ENCODE assay signal across 13 cellular contexts in the genomic region with DNA sequence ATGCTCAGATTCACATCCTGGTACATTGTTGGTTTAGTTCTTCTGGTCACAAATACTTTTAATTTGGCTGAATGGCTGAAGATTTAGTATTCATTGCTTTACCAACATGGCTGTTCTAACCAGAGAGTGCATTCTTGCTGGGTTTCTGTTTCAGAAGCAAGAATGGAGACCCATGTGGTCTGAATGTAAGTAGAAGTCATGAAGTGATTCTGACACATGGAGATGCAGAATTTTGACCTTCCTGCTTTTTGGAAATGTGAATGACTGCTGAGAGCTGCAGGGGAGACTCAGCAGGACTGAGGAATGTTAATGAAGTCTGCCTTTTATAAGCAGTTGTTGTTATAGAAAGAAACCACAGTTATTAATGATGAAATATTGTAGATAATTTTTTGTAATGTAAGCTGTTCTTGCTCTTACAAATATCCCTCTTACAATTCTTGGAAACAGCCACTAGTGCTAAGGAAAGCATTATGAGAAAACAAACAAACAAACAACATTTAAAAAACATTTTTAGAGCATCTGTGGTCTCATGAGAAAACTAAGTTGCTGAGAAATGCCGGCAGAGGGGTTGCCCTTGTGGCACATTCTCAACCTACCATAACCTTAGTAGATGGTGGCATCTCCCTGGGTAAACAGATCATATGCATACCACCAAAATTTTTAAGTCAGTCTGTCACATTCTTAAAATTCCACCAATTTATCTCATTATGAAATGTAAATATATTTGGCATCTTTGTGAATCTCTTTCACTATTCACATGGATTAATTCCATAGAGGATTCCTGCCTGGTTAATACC.
DNase-seq lines count a peak whose midpoint lies in the region; ATAC-seq and TF ChIP-seq lines count a peak whose summit lies in the region.
"Had no signal": no experiment of that assay in that cellular context is flagged by ENCODE, and none has a peak within 500 bp of the region (broad histone marks: within the 10 kb centered on the region; RNA-seq: fewer than 3 reads in every experiment).

No MANE protein-coding gene starts in this region.

- TF ChIP-seq POLR2A in esophagus muscularis mucosa (IDR thresholded peaks at IDR 0.05; ENCODE audit: low read depth), result no peak

- no peak overlapping the region for H3K9ac ChIP-seq in smooth muscle cell (ENCODE audit: low read depth)

- H3K4me2 ChIP-seq in smooth muscle cell, result no peak overlapping the region

- no peaks in the 10 kb centered on the region for H3K4me1 ChIP-seq in smooth muscle cell (ENCODE audit: low read depth)
- no peaks in the 10 kb centered on the region for H3K4me1 ChIP-seq in esophagus muscularis mucosa
- H3K4me1 ChIP-seq: colonic mucosa had no signal

- H4K20me1 ChIP-seq in smooth muscle cell (ENCODE audit: low read depth), result no peaks in the 10 kb centered on the region

- no peak overlapping the region for H3K4me3 ChIP-seq in smooth muscle cell
- no peak overlapping the region for H3K4me3 ChIP-seq in esophagus muscularis mucosa
- H3K4me3 ChIP-seq: colonic mucosa had no signal

- TF ChIP-seq CTCF in smooth muscle cell (IDR thresholded peaks at IDR 0.05; ENCODE audit: borderline replicate concordance, insufficient read depth, poor library complexity, severe bottlenecking) (no peak), esophagus muscularis mucosa (IDR thresholded peaks at IDR 0.05) (no peak)

- H3K27ac ChIP-seq in smooth muscle cell (ENCODE audit: low read depth), result no peak overlapping the region
- no peak overlapping the region for H3K27ac ChIP-seq in esophagus muscularis mucosa (replicated peaks in 1 of 4)
- H3K27ac ChIP-seq: colonic mucosa had no signal

- DNase-seq in NCI-H69 (lab: John Stamatoyannopoulos, UW) (peak; percentile 40), fibroblast of peridontal ligament (ENCODE audit: extremely low read depth) (peak; percentile 57), smooth muscle cell (lab: John Stamatoyannopoulos, UW; ENCODE audit: unreplicated experiment) (no peak), activated T-cell treated with anti-CD3 and anti-CD28 coated beads for 4 hours (no peak), AG08396 (ENCODE audit: low spot score) (no peak), esophagus muscularis mucosa (ENCODE audit: extremely low spot score) (no peak)
- DNase-seq: colonic mucosa; naive thymus-derived CD8-positive, alpha-beta T cell; NCI-H748 treated with DMSO at 0.1 percent for 48 hours; SHP77; substantia nigra had no signal

- peak overlapping the region; percentile 36 for H2AFZ ChIP-seq in smooth muscle cell (ENCODE audit: low read depth)

- intact Hi-C loops in esophagus muscularis mucosa (cut with DNase I), result no loop called here

- no peaks in the 10 kb centered on the region for H3F3A ChIP-seq in smooth muscle cell (ENCODE audit: low read depth)

- H3K9me3 ChIP-seq in smooth muscle cell (replicated peaks; ENCODE audit: low read depth), result no peaks in the 10 kb centered on the region
- no peaks in the 10 kb centered on the region for H3K9me3 ChIP-seq in esophagus muscularis mucosa
- H3K9me3 ChIP-seq: colonic mucosa had no signal

- H3K79me2 ChIP-seq in smooth muscle cell (ENCODE audit: low read depth), result no peaks in the 10 kb centered on the region

- H3K27me3 ChIP-seq in smooth muscle cell (ENCODE audit: low read depth) (no peaks in the 10 kb centered on the region), esophagus muscularis mucosa (no peaks in the 10 kb centered on the region)
- H3K27me3 ChIP-seq: colonic mucosa had no signal

- peak; percentile 65 for ATAC-seq in GM18868 (IDR thresholded peaks at IDR 0.05; ENCODE audit: unreplicated experiment)
- ATAC-seq: HepG2; naive thymus-derived CD8-positive, alpha-beta T cell had no signal

- TF ChIP-seq EP300 in esophagus muscularis mucosa (IDR thresholded peaks at IDR 0.05), result no peak

- no peaks in the 10 kb centered on the region for H3K36me3 ChIP-seq in smooth muscle cell (ENCODE audit: low read depth)
- no peaks in the 10 kb centered on the region for H3K36me3 ChIP-seq in esophagus muscularis mucosa
- H3K36me3 ChIP-seq: colonic mucosa had no signal

- WGBS in smooth muscle cell (ENCODE audit: low lambda C conversion rate), result 84% methylated on average over 1 of the region's 1 CpG
- 84% methylated on average over 1 of the region's 1 CpG for WGBS in esophagus muscularis mucosa

Comparison
In these comparisons a context has a peak if more than half of its experiments do, and no peak if none do; other contexts are left out.
1. DNase-seq: peak in NCI-H69 (single experiment) and fibroblast of peridontal ligament (single experiment); none in smooth muscle cell (single experiment), activated T-cell treated with anti-CD3 and anti-CD28 coated beads for 4 hours (single experiment), AG08396 (single experiment) and esophagus muscularis mucosa (single experiment).